In genomic region chr10:69123306-69123746, GRCh38 we compare ENCODE assay signal across 1 cellular context.
A peak's percentile ranks its signal among the peaks of the same experiment; 100 is the strongest.
TF ChIP-seq lines count a peak whose summit lies in the region.

No MANE protein-coding gene starts in this region.

TF ChIP-seq in HepG2, 621 proteins besides CTCF, POLR2A, EP300 and RAD21 (continued from another document):
- TF ChIP-seq ZNF780A (CRISPR knock-in tag; IDR thresholded peaks at IDR 0.05) (no peak), ZNF275 (CRISPR knock-in tag; IDR thresholded peaks at IDR 0.05; ENCODE audit: borderline replicate concordance) (0 out of 2 replicates have a peak, but pooled peaks have one; percentile 22), SUZ12 (IDR thresholded peaks at IDR 0.05; ENCODE audit: low read depth, low read length) (no peak), PRMT3 (CRISPR knock-in tag; IDR thresholded peaks at IDR 0.05; ENCODE audit: borderline replicate concordance, low read depth) (no peak), ZNF124 (CRISPR knock-in tag; IDR thresholded peaks at IDR 0.05) (no peak), NCOA1 (CRISPR knock-in tag; IDR thresholded peaks at IDR 0.05) (no peak), E2F1 (CRISPR knock-in tag; IDR thresholded peaks at IDR 0.05) (0 out of 2 replicates have a peak, but pooled peaks have one; percentile 15), CREB1 (IDR thresholded peaks at IDR 0.05) (no peak), CREB1 (CRISPR knock-in tag; IDR thresholded peaks at IDR 0.05) (0 out of 2 replicates have a peak, but pooled peaks have one; percentile 11), CAMTA2 (CRISPR knock-in tag; IDR thresholded peaks at IDR 0.05; ENCODE audit: borderline replicate concordance) (0 out of 2 replicates have a peak, but pooled peaks have one; percentile 21), CC2D1A (CRISPR knock-in tag; IDR thresholded peaks at IDR 0.05) (no peak), HNRNPL (IDR thresholded peaks at IDR 0.05; ENCODE audit: low read depth, low read length) (no peak), HCFC1 (IDR thresholded peaks at IDR 0.05; ENCODE audit: low read depth, low read length) (no peak), TRAFD1 (CRISPR knock-in tag; IDR thresholded peaks at IDR 0.05; ENCODE audit: borderline replicate concordance) (no peak), ZNF543 (CRISPR knock-in tag; IDR thresholded peaks at IDR 0.05) (no peak), EHMT2 (IDR thresholded peaks at IDR 0.05; ENCODE audit: borderline replicate concordance, low read depth, low read length) (no peak), ZNF557 (CRISPR knock-in tag; IDR thresholded peaks at IDR 0.05) (no peak), MLX (CRISPR knock-in tag; IDR thresholded peaks at IDR 0.05) (no peak), NKX3-1 (CRISPR knock-in tag; IDR thresholded peaks at IDR 0.05) (peak; percentile 66; the same call in 1 of the 2 replicates), IKZF5 (CRISPR knock-in tag; IDR thresholded peaks at IDR 0.05) (0 out of 2 replicates have a peak, but pooled peaks have one; percentile 46), AGO1 (IDR thresholded peaks at IDR 0.05; ENCODE audit: low read depth, low read length, poor library complexity, severe bottlenecking) (no peak), ZNF629 (CRISPR knock-in tag; conservative IDR thresholded peaks at IDR 0.05) (no peak), ZFP1 (CRISPR knock-in tag; IDR thresholded peaks at IDR 0.05) (no peak), ZNF790 (CRISPR knock-in tag; IDR thresholded peaks at IDR 0.05; ENCODE audit: borderline replicate concordance) (no peak), SATB2 (CRISPR knock-in tag; IDR thresholded peaks at IDR 0.05) (0 out of 2 replicates have a peak, but pooled peaks have one; percentile 33), ZNF235 (CRISPR knock-in tag; IDR thresholded peaks at IDR 0.05; ENCODE audit: borderline replicate concordance) (no peak), AHDC1 (CRISPR knock-in tag; IDR thresholded peaks at IDR 0.05; ENCODE audit: borderline replicate concordance) (peak; percentile 4; the same call in 1 of the 2 replicates), UBTF (CRISPR knock-in tag; IDR thresholded peaks at IDR 0.05) (no peak), BCL3 (CRISPR knock-in tag; IDR thresholded peaks at IDR 0.05) (no peak)
